ENCODE assay signal across 15 cellular contexts in genomic region chr12:83864064-83864463, GRCh38.
"Had no signal": no experiment of that assay in that cellular context is flagged by ENCODE, and none has a peak within 500 bp of the region (broad histone marks: within the 10 kb centered on the region; RNA-seq: fewer than 3 reads in every experiment).

No MANE protein-coding gene starts in this region.

- H3K4me3 Mint-ChIP-seq: mesothelial cell of epicardium had no signal

- H3K36me3 Mint-ChIP-seq: mesothelial cell of epicardium had no signal

- ATAC-seq: foreskin keratinocyte, gastroesophageal sphincter, heart left ventricle, left cardiac atrium, left lung, left ventricle myocardium superior, lower lobe of right lung, mucosa of descending colon had no signal

- H3K27ac Mint-ChIP-seq: mesothelial cell of epicardium had no signal

- DNase-seq: dermis blood vessel endothelial cell; dorsolateral prefrontal cortex; effector CD4-positive, alpha-beta T cell; effector memory CD4-positive, alpha-beta T cell; foreskin keratinocyte; heart left ventricle; hypothalamus; left cardiac atrium; left lung; left ventricle myocardium superior; lower lobe of right lung; mesenchymal stem cell; mucosa of descending colon had no signal
